In the genomic region with DNA sequence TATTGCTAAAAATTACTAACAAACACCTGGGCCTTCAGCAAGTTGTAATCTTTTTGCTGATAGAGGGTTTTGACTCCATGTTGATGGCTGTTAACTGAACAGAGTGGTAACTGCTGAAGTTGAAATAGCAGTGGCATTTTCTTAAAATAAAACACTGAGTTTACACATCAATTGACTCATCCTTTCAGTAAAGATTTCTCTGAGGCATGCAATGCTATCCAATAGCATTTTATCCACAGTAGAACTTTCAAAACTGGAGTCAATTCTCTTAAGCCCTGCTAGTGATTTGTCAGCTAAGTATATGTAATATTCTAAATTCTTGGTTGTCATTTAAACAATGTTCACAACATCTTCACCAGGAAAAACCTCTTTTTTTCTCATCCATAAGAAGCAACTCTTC, we compare ENCODE assay signal across 20 cellular contexts.
"Had no signal": no experiment of that assay in that cellular context is flagged by ENCODE, and none has a peak within 500 bp of the region (broad histone marks: within the 10 kb centered on the region; RNA-seq: fewer than 3 reads in every experiment).

No MANE protein-coding gene starts in this region.

- H3K36me3 ChIP-seq: heart left ventricle, neural progenitor cell, ovary, right atrium auricular region, sigmoid colon, tibial artery, upper lobe of left lung, uterus had no signal

- H3K4me2 ChIP-seq: neural progenitor cell had no signal

- H3K27ac ChIP-seq: dorsolateral prefrontal cortex, heart left ventricle, neural progenitor cell, ovary, right atrium auricular region, sigmoid colon, tibial artery, upper lobe of left lung, uterus had no signal

- H3K4me3 ChIP-seq: dorsolateral prefrontal cortex, heart left ventricle, neural progenitor cell, ovary, right atrium auricular region, sigmoid colon, tibial artery, upper lobe of left lung, uterus had no signal

- H3K9me3 ChIP-seq: ovary, right atrium auricular region, sigmoid colon, tibial artery, upper lobe of left lung, uterus had no signal

- H3K9ac ChIP-seq: neural progenitor cell had no signal

- H2AFZ ChIP-seq: neural progenitor cell had no signal

- DNase-seq: cortex of kidney; dorsolateral prefrontal cortex; effector CD8-positive, alpha-beta T cell; heart left ventricle; hypothalamus; kidney glomerular epithelial cell; nucleus accumbens; ovary; sigmoid colon; small intestine; stimulated activated CD4-positive, alpha-beta T cell treated with anti-CD3 and anti-CD28 coated beads, Interleukin-12 subunit alpha, Interleukin-12 subunit beta, amount 100 ng/mL, for 4 hours; stimulated activated naive CD4-positive, alpha-beta T cell; tibial artery; upper lobe of left lung; uterus had no signal

- H3K4me1 ChIP-seq: neural progenitor cell, right atrium auricular region, sigmoid colon, tibial artery, uterus had no signal

- ATAC-seq: esophagus mucosa; heart left ventricle; left lobe of liver; natural killer cell treated with Interleukin-12 subunit alpha and Interleukin-12 subunit beta and Interleukin-15 and Interleukin-18, amount 100 ng/mL, for 72 hours had no signal

- H3K27me3 ChIP-seq: dorsolateral prefrontal cortex, heart left ventricle, neural progenitor cell, ovary, right atrium auricular region, sigmoid colon, upper lobe of left lung, uterus had no signal
